Comparison of ENCODE assay signal across 1 cellular context in genomic region chr3:119318871-119319270, GRCh38.
TF ChIP-seq lines count a peak whose summit lies in the region.

No MANE protein-coding gene starts in this region.

TF ChIP-seq in IMR-90, 13 proteins besides CTCF, POLR2A, EP300 and RAD21 (continued from another document):
- no peak for TF ChIP-seq MXI1 (IDR thresholded peaks at IDR 0.05; ENCODE audit: borderline replicate concordance, low read depth, low read length)
- TF ChIP-seq FOS (IDR thresholded peaks at IDR 0.05; ENCODE audit: low read depth, low read length): no peak
- no peak for TF ChIP-seq RCOR1 (IDR thresholded peaks at IDR 0.05; ENCODE audit: insufficient replicate concordance, low read length)
- TF ChIP-seq, protein P1, sequence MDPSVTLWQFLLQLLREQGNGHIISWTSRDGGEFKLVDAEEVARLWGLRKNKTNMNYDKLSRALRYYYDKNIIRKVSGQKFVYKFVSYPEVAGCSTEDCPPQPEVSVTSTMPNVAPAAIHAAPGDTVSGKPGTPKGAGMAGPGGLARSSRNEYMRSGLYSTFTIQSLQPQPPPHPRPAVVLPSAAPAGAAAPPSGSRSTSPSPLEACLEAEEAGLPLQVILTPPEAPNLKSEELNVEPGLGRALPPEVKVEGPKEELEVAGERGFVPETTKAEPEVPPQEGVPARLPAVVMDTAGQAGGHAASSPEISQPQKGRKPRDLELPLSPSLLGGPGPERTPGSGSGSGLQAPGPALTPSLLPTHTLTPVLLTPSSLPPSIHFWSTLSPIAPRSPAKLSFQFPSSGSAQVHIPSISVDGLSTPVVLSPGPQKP (IDR thresholded peaks at IDR 0.05; ENCODE audit: borderline replicate concordance, low read depth, low read length): no peak
- no peak for TF ChIP-seq NFE2L2 (IDR thresholded peaks at IDR 0.05; ENCODE audit: low read depth, low read length)
- TF ChIP-seq CHD1 (IDR thresholded peaks at IDR 0.05; ENCODE audit: low read depth, low read length): no peak
- TF ChIP-seq CEBPB (IDR thresholded peaks at IDR 0.05; ENCODE audit: low read depth, low read length): no peak
